23 cellular contexts compared by ENCODE assay signal in genomic region chr18:50644146-50644545, GRCh38.
DNase-seq lines count a peak whose midpoint lies in the region; ATAC-seq, FAIRE-seq and TF ChIP-seq lines count a peak whose summit lies in the region.
"Had no signal": no experiment of that assay in that cellular context is flagged by ENCODE, and none has a peak within 500 bp of the region (broad histone marks: within the 10 kb centered on the region; RNA-seq: fewer than 3 reads in every experiment).

No MANE protein-coding gene starts in this region.

- TF ChIP-seq POLR2A in thyroid gland (IDR thresholded peaks at IDR 0.05), result peak in 1 of 2 donors; percentile 12

- H3K4me1 ChIP-seq in thyroid gland, result peaks cover 2 to 8% of the 10 kb centered on the region in 2 donors
- H3K4me1 ChIP-seq: A549, BE2C had no signal

- peaks cover 6% of the 10 kb centered on the region for H3K27me3 Mint-ChIP-seq in nephron progenitor cell (ENCODE audit: low read depth, poor library complexity)
- H3K27me3 Mint-ChIP-seq: CD4-positive, alpha-beta T cell had no signal

- H3K4me3 Mint-ChIP-seq in nephron progenitor cell, result no peak overlapping the region
- H3K4me3 Mint-ChIP-seq: CD14-positive monocyte; CD4-positive, alpha-beta T cell; CD8-positive, alpha-beta memory T cell had no signal

- H3K9me3 Mint-ChIP-seq in nephron progenitor cell, result no peaks in the 10 kb centered on the region
- H3K9me3 Mint-ChIP-seq: CD14-positive monocyte; CD4-positive, alpha-beta T cell had no signal

- intact Hi-C loops in cardiac septum (cut with DNase I), result no loop called here
- intact Hi-C loops in left cardiac atrium (cut with DNase I), result no loop called here
- intact Hi-C loops in thyroid gland (cut with DNase I), result no loop called here

- H3K27ac Mint-ChIP-seq in nephron progenitor cell, result peak overlapping the region; percentile 12
- H3K27ac Mint-ChIP-seq: CD14-positive monocyte; CD4-positive, alpha-beta T cell; CD8-positive, alpha-beta memory T cell had no signal

- H3K36me3 ChIP-seq in bronchial epithelial cell (ENCODE audit: control insufficient read depth, insufficient read depth, low read length) (no peaks in the 10 kb centered on the region), thyroid gland (no peaks in the 10 kb centered on the region)
- H3K36me3 ChIP-seq: BE2C; BLaER1 treated with 17β-estradiol and CSF1 and Interleukin-3, amounts not matched to agents 10 nM and 100 nM had no signal

- FAIRE-seq in bronchial epithelial cell (lab: Jason Lieb, UNC), result peak; percentile 7
- FAIRE-seq: A549, D721Med, GM12878, GM19239 had no signal

- no peaks in the 10 kb centered on the region for H3K9me3 ChIP-seq in thyroid gland
- H3K9me3 ChIP-seq: A549; BE2C; BLaER1 treated with 17β-estradiol and CSF1 and Interleukin-3, amounts not matched to agents 10 nM and 100 nM had no signal

- DNase-seq in cardiac septum (ENCODE audit: low spot score) (peak; percentile 39), left cardiac atrium (no peak), bronchial epithelial cell (ENCODE audit: low read depth) (no peak), nephron progenitor cell (no peak), thyroid gland (peak; percentile 54 to 72), OCI-M2 (lab: John Stamatoyannopoulos, UW; ENCODE audit: unreplicated experiment) (no peak), cortex of kidney (lab: John Stamatoyannopoulos, UW) (no peak)
- DNase-seq: ACHN; AML-193; CD4-positive, alpha-beta T cell; CD8-positive, alpha-beta memory T cell; DMS 273 treated with DMSO at 0.1 percent for 48 hours; DMS79; GDM1; GOT3 had no signal

- ATAC-seq in left cardiac atrium, result no peak
- no peak for ATAC-seq in GM19467 (IDR thresholded peaks at IDR 0.05; ENCODE audit: unreplicated experiment)

- TF ChIP-seq CTCF in bronchial epithelial cell (IDR thresholded peaks at IDR 0.05; ENCODE audit: insufficient read depth, low read length, severe bottlenecking) (no peak), nephron progenitor cell (IDR thresholded peaks at IDR 0.05) (no peak), thyroid gland (IDR thresholded peaks at IDR 0.05) (no peak)

- H3K4me3 ChIP-seq in bronchial epithelial cell (ENCODE audit: low read depth, low read length) (no peak overlapping the region), thyroid gland (replicated peaks in 1 of 3) (no peak overlapping the region)
- H3K4me3 ChIP-seq: A549; BLaER1 treated with 17β-estradiol and CSF1 and Interleukin-3, amounts not matched to agents 10 nM and 100 nM; GM12878 had no signal

- H3K27me3 ChIP-seq in bronchial epithelial cell (ENCODE audit: control insufficient read depth, insufficient read depth, low read length), result peaks cover 4% of the 10 kb centered on the region
- H3K27me3 ChIP-seq in thyroid gland, result no peaks in the 10 kb centered on the region
- H3K27me3 ChIP-seq: BE2C; BLaER1 treated with 17β-estradiol and CSF1 and Interleukin-3, amounts not matched to agents 10 nM and 100 nM had no signal

- peaks cover 45% of the 10 kb centered on the region for H3K4me1 Mint-ChIP-seq in nephron progenitor cell
- H3K4me1 Mint-ChIP-seq: CD14-positive monocyte; CD8-positive, alpha-beta memory T cell had no signal

- no peaks in the 10 kb centered on the region for H3K36me3 Mint-ChIP-seq in nephron progenitor cell (ENCODE audit: low read depth)
- H3K36me3 Mint-ChIP-seq: CD14-positive monocyte; CD8-positive, alpha-beta memory T cell had no signal

- WGBS in thyroid gland, 2 donors, result 50 to 88% methylated on average over 1 of the region's 1 CpG

- peak overlapping the region in 2 of 3 donors; percentile 1 to 52 for H3K27ac ChIP-seq in thyroid gland
- H3K27ac ChIP-seq: A549; BLaER1 treated with 17β-estradiol and CSF1 and Interleukin-3, amounts not matched to agents 10 nM and 100 nM had no signal

Comparison
In these comparisons a context has a peak if more than half of its experiments do, and no peak if none do; other contexts are left out.
1. DNase-seq: peak in cardiac septum (single experiment) and thyroid gland (2 of 2); none in left cardiac atrium (single experiment), bronchial epithelial cell (single experiment), nephron progenitor cell (single experiment), OCI-M2 (single experiment) and cortex of kidney (single experiment).